1 cellular context compared by ENCODE assay signal in the genomic region with DNA sequence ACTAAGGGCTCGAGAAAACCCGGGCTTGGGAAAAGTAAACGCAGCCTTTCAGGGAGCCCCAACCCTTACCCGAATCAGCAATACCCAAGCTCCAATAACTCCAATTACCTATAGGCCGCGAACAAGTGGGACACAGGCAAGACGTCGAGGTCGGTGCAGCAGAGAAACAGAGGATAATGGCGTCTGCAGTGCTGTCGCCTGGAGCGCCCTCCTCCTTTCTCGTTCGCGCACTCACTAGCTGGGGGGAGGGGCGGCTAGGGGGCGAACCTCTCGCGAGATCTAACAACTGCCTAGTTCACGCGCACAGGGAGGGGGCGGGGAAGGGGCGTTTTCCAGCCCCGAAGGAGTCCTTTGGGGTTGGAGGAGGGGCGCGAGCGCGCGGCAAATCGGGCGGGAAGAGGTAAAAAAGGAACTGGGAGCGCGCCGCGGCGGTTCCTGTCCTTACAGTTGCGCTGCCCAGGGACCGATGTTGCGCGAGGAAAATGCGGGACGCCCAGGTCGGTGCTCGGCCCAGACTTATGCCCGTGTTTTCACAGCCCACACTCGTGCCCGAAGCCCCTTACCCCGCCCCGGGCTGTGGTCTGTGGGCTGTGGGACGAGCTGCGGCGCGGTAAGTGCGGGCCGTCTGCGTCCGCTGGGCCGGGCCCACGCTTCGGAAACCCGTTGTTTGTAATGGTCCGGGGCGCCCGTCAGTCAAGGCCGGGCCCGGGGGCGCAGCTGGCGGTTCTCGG.
A peak's percentile ranks its signal among the peaks of the same experiment; 100 is the strongest.
TF ChIP-seq lines count a peak whose summit lies in the region.

A gene (plus strand): TSS at position 411 of the 731 bp plus-strand sequence. CDS start 20,182 bp downstream, outside the sequence.

TF ChIP-seq in GM12878, 131 proteins besides CTCF, POLR2A, EP300 and RAD21 (continued from another document and continues in another):
- TF ChIP-seq MXI1 (IDR thresholded peaks at IDR 0.05; ENCODE audit: low read depth, low read length) (peak; percentile 52), ETV6 (conservative IDR thresholded peaks at IDR 0.05 in 1 of 2, IDR thresholded peaks at IDR 0.05 in 1 of 2; ENCODE audit: borderline replicate concordance in 1 of 2, low read depth in 1 of 2) (peak in 1 of 2 experiments; percentile 54; a peak in 1 of 4 replicates), NBN (IDR thresholded peaks at IDR 0.05) (peak; percentile 94), TCF12 (IDR thresholded peaks at IDR 0.05; ENCODE audit: low read depth, low read length) (peak; percentile 70; the same call in 1 of the 2 replicates), PAX5 (IDR thresholded peaks at IDR 0.05; ENCODE audit: borderline replicate concordance, low read depth, low read length) (0 out of 2 replicates have a peak, but pooled peaks have one; percentile 11), TCF7 (IDR thresholded peaks at IDR 0.05; ENCODE audit: borderline replicate concordance) (no peak), NFYA (IDR thresholded peaks at IDR 0.05; ENCODE audit: borderline replicate concordance, low read depth, low read length) (no peak), ZSCAN29 (IDR thresholded peaks at IDR 0.05) (no peak), CBFB (IDR thresholded peaks at IDR 0.05; ENCODE audit: low read depth) (peak; percentile 90), SREBF2 (IDR thresholded peaks at IDR 0.05; ENCODE audit: low read length) (no peak), CREM (IDR thresholded peaks at IDR 0.05; ENCODE audit: low read depth) (no peak; the same call in none of the 2 replicates), TBL1XR1 (IDR thresholded peaks at IDR 0.05; ENCODE audit: low read depth, low read length) (peak; percentile 23; the same call in 1 of the 2 replicates), HCFC1 (IDR thresholded peaks at IDR 0.05; ENCODE audit: low read length) (peak; percentile 41; the same call in 1 of the 2 replicates), FOXM1 (IDR thresholded peaks at IDR 0.05; ENCODE audit: low read depth, low read length) (0 out of 2 replicates have a peak, but pooled peaks have one; percentile 35), STAT1 (conservative IDR thresholded peaks at IDR 0.05) (no peak), SUPT20H (IDR thresholded peaks at IDR 0.05; ENCODE audit: borderline replicate concordance, control insufficient read depth, low read depth, low read length) (no peak), HDAC6 (IDR thresholded peaks at IDR 0.05; ENCODE audit: unreplicated experiment) (no peak), ZNF274 (IDR thresholded peaks at IDR 0.05; ENCODE audit: insufficient read depth, insufficient read length) (no peak), PAX8 (IDR thresholded peaks at IDR 0.05) (peak; percentile 88; the same call in 1 of the 2 replicates), LARP7 (IDR thresholded peaks at IDR 0.05) (peak; percentile 60), RUNX3 (IDR thresholded peaks at IDR 0.05; ENCODE audit: low read length) (peak; percentile 56; the same call in 1 of the 2 replicates), NFIC (IDR thresholded peaks at IDR 0.05; ENCODE audit: low read depth, low read length) (0 out of 2 replicates have a peak, but pooled peaks have one; percentile 35), CHD2 (IDR thresholded peaks at IDR 0.05; ENCODE audit: borderline replicate concordance, low read depth, low read length) (peak; percentile 97), POLR2AphosphoS5 (IDR thresholded peaks at IDR 0.05; ENCODE audit: low read length) (peak; percentile 95), TARDBP (IDR thresholded peaks at IDR 0.05; ENCODE audit: borderline replicate concordance) (no peak), ZNF217 (IDR thresholded peaks at IDR 0.05) (peak; percentile 16; the same call in 1 of the 2 replicates)
- TF ChIP-seq, protein P1, sequence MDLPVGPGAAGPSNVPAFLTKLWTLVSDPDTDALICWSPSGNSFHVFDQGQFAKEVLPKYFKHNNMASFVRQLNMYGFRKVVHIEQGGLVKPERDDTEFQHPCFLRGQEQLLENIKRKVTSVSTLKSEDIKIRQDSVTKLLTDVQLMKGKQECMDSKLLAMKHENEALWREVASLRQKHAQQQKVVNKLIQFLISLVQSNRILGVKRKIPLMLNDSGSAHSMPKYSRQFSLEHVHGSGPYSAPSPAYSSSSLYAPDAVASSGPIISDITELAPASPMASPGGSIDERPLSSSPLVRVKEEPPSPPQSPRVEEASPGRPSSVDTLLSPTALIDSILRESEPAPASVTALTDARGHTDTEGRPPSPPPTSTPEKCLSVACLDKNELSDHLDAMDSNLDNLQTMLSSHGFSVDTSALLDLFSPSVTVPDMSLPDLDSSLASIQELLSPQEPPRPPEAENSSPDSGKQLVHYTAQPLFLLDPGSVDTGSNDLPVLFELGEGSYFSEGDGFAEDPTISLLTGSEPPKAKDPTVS (IDR thresholded peaks at IDR 0.05; ENCODE audit: low read depth, low read length): no peak
- TF ChIP-seq, protein P2, sequence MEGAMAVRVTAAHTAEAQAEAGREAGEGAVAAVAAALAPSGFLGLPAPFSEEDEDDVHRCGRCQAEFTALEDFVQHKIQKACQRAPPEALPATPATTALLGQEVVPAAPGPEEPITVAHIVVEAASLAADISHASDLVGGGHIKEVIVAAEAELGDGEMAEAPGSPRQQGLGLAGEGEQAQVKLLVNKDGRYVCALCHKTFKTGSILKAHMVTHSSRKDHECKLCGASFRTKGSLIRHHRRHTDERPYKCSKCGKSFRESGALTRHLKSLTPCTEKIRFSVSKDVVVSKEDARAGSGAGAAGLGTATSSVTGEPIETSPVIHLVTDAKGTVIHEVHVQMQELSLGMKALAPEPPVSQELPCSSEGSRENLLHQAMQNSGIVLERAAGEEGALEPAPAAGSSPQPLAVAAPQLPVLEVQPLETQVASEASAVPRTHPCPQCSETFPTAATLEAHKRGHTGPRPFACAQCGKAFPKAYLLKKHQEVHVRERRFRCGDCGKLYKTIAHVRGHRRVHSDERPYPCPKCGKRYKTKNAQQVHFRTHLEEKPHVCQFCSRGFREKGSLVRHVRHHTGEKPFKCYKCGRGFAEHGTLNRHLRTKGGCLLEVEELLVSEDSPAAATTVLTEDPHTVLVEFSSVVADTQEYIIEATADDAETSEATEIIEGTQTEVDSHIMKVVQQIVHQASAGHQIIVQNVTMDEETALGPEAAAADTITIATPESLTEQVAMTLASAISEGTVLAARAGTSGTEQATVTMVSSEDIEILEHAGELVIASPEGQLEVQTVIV (IDR thresholded peaks at IDR 0.05; ENCODE audit: borderline replicate concordance, partially characterized antibody): no peak
- TF ChIP-seq, protein P3, sequence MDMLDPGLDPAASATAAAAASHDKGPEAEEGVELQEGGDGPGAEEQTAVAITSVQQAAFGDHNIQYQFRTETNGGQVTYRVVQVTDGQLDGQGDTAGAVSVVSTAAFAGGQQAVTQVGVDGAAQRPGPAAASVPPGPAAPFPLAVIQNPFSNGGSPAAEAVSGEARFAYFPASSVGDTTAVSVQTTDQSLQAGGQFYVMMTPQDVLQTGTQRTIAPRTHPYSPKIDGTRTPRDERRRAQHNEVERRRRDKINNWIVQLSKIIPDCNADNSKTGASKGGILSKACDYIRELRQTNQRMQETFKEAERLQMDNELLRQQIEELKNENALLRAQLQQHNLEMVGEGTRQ (IDR thresholded peaks at IDR 0.05; ENCODE audit: borderline replicate concordance, low read depth, low read length): no peak
- TF ChIP-seq, protein P4, sequence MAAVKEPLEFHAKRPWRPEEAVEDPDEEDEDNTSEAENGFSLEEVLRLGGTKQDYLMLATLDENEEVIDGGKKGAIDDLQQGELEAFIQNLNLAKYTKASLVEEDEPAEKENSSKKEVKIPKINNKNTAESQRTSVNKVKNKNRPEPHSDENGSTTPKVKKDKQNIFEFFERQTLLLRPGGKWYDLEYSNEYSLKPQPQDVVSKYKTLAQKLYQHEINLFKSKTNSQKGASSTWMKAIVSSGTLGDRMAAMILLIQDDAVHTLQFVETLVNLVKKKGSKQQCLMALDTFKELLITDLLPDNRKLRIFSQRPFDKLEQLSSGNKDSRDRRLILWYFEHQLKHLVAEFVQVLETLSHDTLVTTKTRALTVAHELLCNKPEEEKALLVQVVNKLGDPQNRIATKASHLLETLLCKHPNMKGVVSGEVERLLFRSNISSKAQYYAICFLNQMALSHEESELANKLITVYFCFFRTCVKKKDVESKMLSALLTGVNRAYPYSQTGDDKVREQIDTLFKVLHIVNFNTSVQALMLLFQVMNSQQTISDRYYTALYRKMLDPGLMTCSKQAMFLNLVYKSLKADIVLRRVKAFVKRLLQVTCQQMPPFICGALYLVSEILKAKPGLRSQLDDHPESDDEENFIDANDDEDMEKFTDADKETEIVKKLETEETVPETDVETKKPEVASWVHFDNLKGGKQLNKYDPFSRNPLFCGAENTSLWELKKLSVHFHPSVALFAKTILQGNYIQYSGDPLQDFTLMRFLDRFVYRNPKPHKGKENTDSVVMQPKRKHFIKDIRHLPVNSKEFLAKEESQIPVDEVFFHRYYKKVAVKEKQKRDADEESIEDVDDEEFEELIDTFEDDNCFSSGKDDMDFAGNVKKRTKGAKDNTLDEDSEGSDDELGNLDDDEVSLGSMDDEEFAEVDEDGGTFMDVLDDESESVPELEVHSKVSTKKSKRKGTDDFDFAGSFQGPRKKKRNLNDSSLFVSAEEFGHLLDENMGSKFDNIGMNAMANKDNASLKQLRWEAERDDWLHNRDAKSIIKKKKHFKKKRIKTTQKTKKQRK (IDR thresholded peaks at IDR 0.05; ENCODE audit: low read depth, low read length): no peak
- TF ChIP-seq, protein P5, sequence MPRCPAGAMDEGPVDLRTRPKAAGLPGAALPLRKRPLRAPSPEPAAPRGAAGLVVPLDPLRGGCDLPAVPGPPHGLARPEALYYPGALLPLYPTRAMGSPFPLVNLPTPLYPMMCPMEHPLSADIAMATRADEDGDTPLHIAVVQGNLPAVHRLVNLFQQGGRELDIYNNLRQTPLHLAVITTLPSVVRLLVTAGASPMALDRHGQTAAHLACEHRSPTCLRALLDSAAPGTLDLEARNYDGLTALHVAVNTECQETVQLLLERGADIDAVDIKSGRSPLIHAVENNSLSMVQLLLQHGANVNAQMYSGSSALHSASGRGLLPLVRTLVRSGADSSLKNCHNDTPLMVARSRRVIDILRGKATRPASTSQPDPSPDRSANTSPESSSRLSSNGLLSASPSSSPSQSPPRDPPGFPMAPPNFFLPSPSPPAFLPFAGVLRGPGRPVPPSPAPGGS (IDR thresholded peaks at IDR 0.05; ENCODE audit: borderline replicate concordance, insufficient read depth, low read depth, low read length, poor library complexity, severe bottlenecking): peak; percentile 38
- TF ChIP-seq, protein P6, sequence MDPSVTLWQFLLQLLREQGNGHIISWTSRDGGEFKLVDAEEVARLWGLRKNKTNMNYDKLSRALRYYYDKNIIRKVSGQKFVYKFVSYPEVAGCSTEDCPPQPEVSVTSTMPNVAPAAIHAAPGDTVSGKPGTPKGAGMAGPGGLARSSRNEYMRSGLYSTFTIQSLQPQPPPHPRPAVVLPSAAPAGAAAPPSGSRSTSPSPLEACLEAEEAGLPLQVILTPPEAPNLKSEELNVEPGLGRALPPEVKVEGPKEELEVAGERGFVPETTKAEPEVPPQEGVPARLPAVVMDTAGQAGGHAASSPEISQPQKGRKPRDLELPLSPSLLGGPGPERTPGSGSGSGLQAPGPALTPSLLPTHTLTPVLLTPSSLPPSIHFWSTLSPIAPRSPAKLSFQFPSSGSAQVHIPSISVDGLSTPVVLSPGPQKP (IDR thresholded peaks at IDR 0.05; ENCODE audit: low read depth, low read length): no peak; the same call in 1 of the 2 replicates
- TF ChIP-seq, protein P7, sequence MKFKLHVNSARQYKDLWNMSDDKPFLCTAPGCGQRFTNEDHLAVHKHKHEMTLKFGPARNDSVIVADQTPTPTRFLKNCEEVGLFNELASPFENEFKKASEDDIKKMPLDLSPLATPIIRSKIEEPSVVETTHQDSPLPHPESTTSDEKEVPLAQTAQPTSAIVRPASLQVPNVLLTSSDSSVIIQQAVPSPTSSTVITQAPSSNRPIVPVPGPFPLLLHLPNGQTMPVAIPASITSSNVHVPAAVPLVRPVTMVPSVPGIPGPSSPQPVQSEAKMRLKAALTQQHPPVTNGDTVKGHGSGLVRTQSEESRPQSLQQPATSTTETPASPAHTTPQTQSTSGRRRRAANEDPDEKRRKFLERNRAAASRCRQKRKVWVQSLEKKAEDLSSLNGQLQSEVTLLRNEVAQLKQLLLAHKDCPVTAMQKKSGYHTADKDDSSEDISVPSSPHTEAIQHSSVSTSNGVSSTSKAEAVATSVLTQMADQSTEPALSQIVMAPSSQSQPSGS (IDR thresholded peaks at IDR 0.05; ENCODE audit: low read length): no peak; the same call in 1 of the 2 replicates
- TF ChIP-seq, protein P8, sequence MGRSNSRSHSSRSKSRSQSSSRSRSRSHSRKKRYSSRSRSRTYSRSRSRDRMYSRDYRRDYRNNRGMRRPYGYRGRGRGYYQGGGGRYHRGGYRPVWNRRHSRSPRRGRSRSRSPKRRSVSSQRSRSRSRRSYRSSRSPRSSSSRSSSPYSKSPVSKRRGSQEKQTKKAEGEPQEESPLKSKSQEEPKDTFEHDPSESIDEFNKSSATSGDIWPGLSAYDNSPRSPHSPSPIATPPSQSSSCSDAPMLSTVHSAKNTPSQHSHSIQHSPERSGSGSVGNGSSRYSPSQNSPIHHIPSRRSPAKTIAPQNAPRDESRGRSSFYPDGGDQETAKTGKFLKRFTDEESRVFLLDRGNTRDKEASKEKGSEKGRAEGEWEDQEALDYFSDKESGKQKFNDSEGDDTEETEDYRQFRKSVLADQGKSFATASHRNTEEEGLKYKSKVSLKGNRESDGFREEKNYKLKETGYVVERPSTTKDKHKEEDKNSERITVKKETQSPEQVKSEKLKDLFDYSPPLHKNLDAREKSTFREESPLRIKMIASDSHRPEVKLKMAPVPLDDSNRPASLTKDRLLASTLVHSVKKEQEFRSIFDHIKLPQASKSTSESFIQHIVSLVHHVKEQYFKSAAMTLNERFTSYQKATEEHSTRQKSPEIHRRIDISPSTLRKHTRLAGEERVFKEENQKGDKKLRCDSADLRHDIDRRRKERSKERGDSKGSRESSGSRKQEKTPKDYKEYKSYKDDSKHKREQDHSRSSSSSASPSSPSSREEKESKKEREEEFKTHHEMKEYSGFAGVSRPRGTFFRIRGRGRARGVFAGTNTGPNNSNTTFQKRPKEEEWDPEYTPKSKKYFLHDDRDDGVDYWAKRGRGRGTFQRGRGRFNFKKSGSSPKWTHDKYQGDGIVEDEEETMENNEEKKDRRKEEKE (IDR thresholded peaks at IDR 0.05): no peak
- TF ChIP-seq, protein P9, sequence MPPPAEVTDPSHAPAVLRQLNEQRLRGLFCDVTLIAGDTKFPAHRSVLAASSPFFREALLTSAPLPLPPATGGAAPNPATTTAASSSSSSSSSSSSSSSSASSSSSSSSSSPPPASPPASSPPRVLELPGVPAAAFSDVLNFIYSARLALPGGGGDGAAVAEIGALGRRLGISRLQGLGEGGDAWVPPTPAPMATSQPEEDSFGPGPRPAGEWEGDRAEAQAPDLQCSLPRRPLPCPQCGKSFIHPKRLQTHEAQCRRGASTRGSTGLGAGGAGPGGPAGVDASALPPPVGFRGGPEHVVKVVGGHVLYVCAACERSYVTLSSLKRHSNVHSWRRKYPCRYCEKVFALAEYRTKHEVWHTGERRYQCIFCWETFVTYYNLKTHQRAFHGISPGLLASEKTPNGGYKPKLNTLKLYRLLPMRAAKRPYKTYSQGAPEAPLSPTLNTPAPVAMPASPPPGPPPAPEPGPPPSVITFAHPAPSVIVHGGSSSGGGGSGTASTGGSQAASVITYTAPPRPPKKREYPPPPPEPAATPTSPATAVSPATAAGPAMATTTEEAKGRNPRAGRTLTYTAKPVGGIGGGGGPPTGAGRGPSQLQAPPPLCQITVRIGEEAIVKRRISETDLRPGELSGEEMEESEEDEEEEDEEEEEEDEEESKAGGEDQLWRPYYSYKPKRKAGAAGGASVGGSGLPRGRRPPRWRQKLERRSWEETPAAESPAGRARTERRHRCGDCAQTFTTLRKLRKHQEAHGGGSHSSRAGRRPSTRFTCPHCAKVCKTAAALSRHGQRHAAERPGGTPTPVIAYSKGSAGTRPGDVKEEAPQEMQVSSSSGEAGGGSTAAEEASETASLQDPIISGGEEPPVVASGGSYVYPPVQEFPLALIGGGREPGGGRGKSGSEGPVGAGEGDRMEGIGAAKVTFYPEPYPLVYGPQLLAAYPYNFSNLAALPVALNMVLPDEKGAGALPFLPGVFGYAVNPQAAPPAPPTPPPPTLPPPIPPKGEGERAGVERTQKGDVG (CRISPR knock-in tag; IDR thresholded peaks at IDR 0.05): no peak
